Comparison of ENCODE assay signal across 8 cellular contexts in the genomic region with DNA sequence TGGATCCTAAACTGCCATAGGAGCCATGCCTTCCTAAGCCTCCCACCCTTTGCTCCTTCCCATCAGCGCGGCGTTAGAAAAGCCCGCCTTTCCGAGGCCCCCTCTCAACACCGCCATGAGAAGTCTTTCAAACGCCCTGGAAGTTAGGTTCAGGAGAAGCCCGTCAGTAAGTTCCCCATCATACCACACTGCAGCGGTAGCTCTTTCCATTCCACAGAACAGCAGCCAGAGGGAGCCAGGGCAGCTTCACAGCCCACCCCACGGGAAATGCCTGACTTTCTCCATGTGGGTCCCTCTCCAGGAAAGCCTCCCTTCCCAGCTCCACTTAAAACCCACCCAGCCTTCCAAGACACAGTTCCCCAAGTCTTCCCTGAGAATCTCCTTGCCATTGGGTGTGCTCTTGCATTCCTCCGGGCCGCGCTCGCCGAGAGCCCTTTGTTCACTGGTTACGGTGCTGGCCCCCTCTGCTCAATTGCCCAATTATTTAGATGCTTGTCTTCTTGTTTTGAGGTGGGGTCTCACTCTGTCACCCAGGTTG. TPM values are rescaled to one million over a fixed set of nuclear protein-coding genes. Genes with fewer than 3 reads are reported as not detected.
DNase-seq lines count a peak whose midpoint lies in the region; ATAC-seq and TF ChIP-seq lines count a peak whose summit lies in the region.

No MANE protein-coding gene starts in this region.

- H3K9me2 ChIP-seq in HCT116 (ENCODE audit: insufficient read depth) = no peaks in the 10 kb centered on the region

- H2AFZ ChIP-seq in HCT116 (ENCODE audit: low read depth, low read length, poor library complexity, severe bottlenecking) = no peak overlapping the region

- no peak overlapping the region for H3K4me3 Mint-ChIP-seq in brain

- BruUV-seq in A673 (replicated peaks; lab: Mats Ljungman, UMichigan) (no TSS peak), HCT116 (replicated peaks; lab: Mats Ljungman, UMichigan) (no TSS peak)

- H3K27me3 Mint-ChIP-seq in brain = peaks cover 4% of the 10 kb centered on the region

- H3K4me3 ChIP-seq in A673 (ENCODE audit: low read depth, low read length, poor library complexity, severe bottlenecking) (no peak overlapping the region), HCT116 (replicated peaks in 1 of 2; ENCODE audit: low read depth in 1 of 2, low read length in 2 of 2) (no peak overlapping the region)

- intact Hi-C loops in A673 (cut with micrococcal nuclease; ENCODE audit: unreplicated experiment) = no loop called here
- intact Hi-C loops in HCT116 (cut with micrococcal nuclease) = no loop called here

- peak overlapping the region in 3 of 5 experiments; percentile 9 to 75 (median 36) for H3K27ac Mint-ChIP-seq in brain

- H3K36me3 ChIP-seq in A673 (ENCODE audit: insufficient read depth, low read length, poor library complexity, severe bottlenecking) = no peaks in the 10 kb centered on the region
- H3K36me3 ChIP-seq in HCT116 (ENCODE audit: control insufficient read depth in 1 of 2, insufficient read depth in 2 of 2, low read length in 2 of 2) = no peaks in the 10 kb centered on the region

- no peaks in the 10 kb centered on the region for H4K20me1 ChIP-seq in HCT116 (ENCODE audit: insufficient read depth)

- H3K27ac ChIP-seq in A673 (ENCODE audit: low read depth, low read length, poor library complexity, severe bottlenecking) = no peak overlapping the region
- H3K27ac ChIP-seq in HCT116 (ENCODE audit: low read depth, low read length) = no peak overlapping the region

- H3K4me1 Mint-ChIP-seq in brain = peaks cover 37% of the 10 kb centered on the region

- H3K4me1 ChIP-seq in A673 (ENCODE audit: insufficient read depth, low read length, poor library complexity, severe bottlenecking) (no peaks in the 10 kb centered on the region), HCT116 (ENCODE audit: control insufficient read depth in 1 of 2, insufficient read depth in 2 of 2, low read length in 2 of 2) (peaks cover 2 to 9% of the 10 kb centered on the region in 2 experiments; a peak in 2 of 4 replicates)

- no peak overlapping the region for H3K4me2 ChIP-seq in HCT116 (ENCODE audit: low read length)

- DNase-seq in A673 (ENCODE audit: low spot score) (no peak), HCT116 (ENCODE audit: low read depth, low spot score) (no peak), lung microvascular endothelial cell (ENCODE audit: low read depth in 2 of 2) (peak; percentile 22 to 74)

- TF ChIP-seq CTCF in A673 (conservative IDR thresholded peaks at IDR 0.05; ENCODE audit: low read depth, low read length) (peak; percentile 48), HCT116 (IDR thresholded peaks at IDR 0.05 in 2 of 3, conservative IDR thresholded peaks at IDR 0.05 in 1 of 3; ENCODE audit: borderline replicate concordance in 1 of 3, insufficient read depth in 1 of 3, low read depth in 2 of 3, low read length in 2 of 3) (peak in 1 of 3 experiments; percentile 29; a peak in 1 of 6 replicates), brain (conservative IDR thresholded peaks at IDR 0.05) (peak in 1 of 2 experiments; percentile 25)

- POLR2A ChIA-PET in A673 (lab: Charles Lee; ENCODE audit: low non-redundant PET) (no interaction called here), HCT116 (lab: Charles Lee) (no interaction called here)

- no peaks in the 10 kb centered on the region for H3K27me3 ChIP-seq in A673 (replicated peaks; ENCODE audit: insufficient read depth, low read depth, low read length, poor library complexity)
- H3K27me3 ChIP-seq in HCT116 (ENCODE audit: insufficient read depth, low read length) = no peaks in the 10 kb centered on the region

- RAD21 ChIA-PET in HCT116 (lab: Charles Lee; ENCODE audit: low non-redundant PET in 1 of 2, low total read pairs in 2 of 2, uncharacterized antibody in 2 of 2, unreplicated experiment in 2 of 2) = no interaction called here

- H3K9me3 Mint-ChIP-seq in brain = no peaks in the 10 kb centered on the region

- TF ChIP-seq POLR2A in HCT116 (IDR thresholded peaks at IDR 0.05; ENCODE audit: borderline replicate concordance, extremely low read depth, insufficient read depth, insufficient read length) = no peak

- H3K9ac ChIP-seq in HCT116 (ENCODE audit: low read length) = no peak overlapping the region

- H3K9me3 ChIP-seq in A673 (ENCODE audit: low read depth, low read length, poor library complexity, severe bottlenecking) (no peaks in the 10 kb centered on the region), HCT116 (ENCODE audit: control insufficient read depth in 1 of 2, insufficient read depth in 1 of 2, low read depth in 1 of 2, low read length in 2 of 2) (no peaks in the 10 kb centered on the region)

- peaks cover 32% of the 10 kb centered on the region for H3K36me3 Mint-ChIP-seq in brain

- peak; percentile 17; the same call in 1 of the 2 replicates for TF ChIP-seq RAD21 in HCT116 (IDR thresholded peaks at IDR 0.05; ENCODE audit: low read depth)

- no peaks in the 10 kb centered on the region for H3K79me2 ChIP-seq in HCT116 (ENCODE audit: insufficient read depth, low read length)

- ATAC-seq in HCT116 = no peak
- ATAC-seq in GM19455 (IDR thresholded peaks at IDR 0.05; ENCODE audit: unreplicated experiment) = no peak
- no peak for ATAC-seq in GM18873 (IDR thresholded peaks at IDR 0.05; ENCODE audit: low FRiP score, unreplicated experiment)
- ATAC-seq in GM18909 (IDR thresholded peaks at IDR 0.05; ENCODE audit: poor library complexity, unreplicated experiment) = no peak
- no peak for ATAC-seq in GM21717 (IDR thresholded peaks at IDR 0.05; ENCODE audit: unreplicated experiment)

- CTCF ChIA-PET in A673 (lab: Charles Lee) (interaction anchor here (0.5 to 1.0 kb wide), 3 partner anchors 31 to 961 kb away, joined by 3 to 6 read pairs (median 5); no protein-coding TSS in a partner anchor), HCT116 (lab: Charles Lee) (interaction anchor here (0.6 to 1.9 kb wide), 4 partner anchors 9 to 546 kb away, joined by 3 to 6 read pairs (median 4); no protein-coding TSS in a partner anchor)

TF ChIP-seq in HCT116, 20 proteins besides CTCF, POLR2A, EP300 and RAD21:
- TF ChIP-seq SIN3A (IDR thresholded peaks at IDR 0.05; ENCODE audit: low read depth) (no peak), CEBPB (IDR thresholded peaks at IDR 0.05; ENCODE audit: low read depth) (no peak), ZFX (IDR thresholded peaks at IDR 0.05) (no peak), TCF7L2 (IDR thresholded peaks at IDR 0.05; ENCODE audit: borderline replicate concordance, extremely low read depth, insufficient read depth, insufficient read length) (no peak), SP1 (IDR thresholded peaks at IDR 0.05; ENCODE audit: low read depth) (no peak), POLR2AphosphoS5 (IDR thresholded peaks at IDR 0.05; ENCODE audit: low read depth, low read length) (no peak), CBX3 (IDR thresholded peaks at IDR 0.05; ENCODE audit: low read depth) (no peak), SRF (IDR thresholded peaks at IDR 0.05; ENCODE audit: low read depth) (no peak)
- TF ChIP-seq, protein P1, sequence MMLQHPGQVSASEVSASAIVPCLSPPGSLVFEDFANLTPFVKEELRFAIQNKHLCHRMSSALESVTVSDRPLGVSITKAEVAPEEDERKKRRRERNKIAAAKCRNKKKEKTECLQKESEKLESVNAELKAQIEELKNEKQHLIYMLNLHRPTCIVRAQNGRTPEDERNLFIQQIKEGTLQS (IDR thresholded peaks at IDR 0.05) = no peak

RNA-seq across cellular contexts. Expression of a gene that starts 28.7 kb away (rescaled TPM):
- total RNA-seq in A673 (2021) (2.8 and 2.9 TPM in 2 replicates), HCT116 (2021; ENCODE audit: unreplicated experiment) (6.6 TPM), lung microvascular endothelial cell (14.4 and 20.8 TPM in 2 replicates)
- 4.4 and 4.9 TPM in 2 replicates for polyA plus RNA-seq in HCT116 (2012)
- 18.2 TPM for polyA plus RNA-seq in brain (ENCODE audit: insufficient read depth, low read depth, low replicate concordance)

RNA-seq across cellular contexts. Expression of a gene that starts 44.9 kb away (rescaled TPM):
- 42.5 and 43.5 TPM in 2 replicates for total RNA-seq in A673 (2021)
- 39.9 TPM for total RNA-seq in HCT116 (2021; ENCODE audit: unreplicated experiment)
- polyA plus RNA-seq in HCT116 (2012) = 24.0 and 24.9 TPM in 2 replicates
- 18.0 TPM for polyA plus RNA-seq in brain (ENCODE audit: insufficient read depth, low read depth, low replicate concordance)
- 27.7 and 32.9 TPM in 2 replicates for total RNA-seq in lung microvascular endothelial cell

RNA-seq across cellular contexts. Expression of a gene that starts 56.0 kb away (rescaled TPM):
- total RNA-seq in A673 (2021) (not detected in 2 replicates), HCT116 (2021; ENCODE audit: unreplicated experiment) (0.27 TPM), lung microvascular endothelial cell (not detected in 2 replicates)
- polyA plus RNA-seq in HCT116 (2012) = 0.20 and 0.21 TPM in 2 replicates
- 2.4 TPM for polyA plus RNA-seq in brain (ENCODE audit: insufficient read depth, low read depth, low replicate concordance)

Comparison
In these comparisons a context has a peak if more than half of its experiments do, and no peak if none do; other contexts are left out.
1. DNase-seq: peak in lung microvascular endothelial cell (2 of 2); none in A673 (single experiment) and HCT116 (single experiment).